Comparison of ENCODE assay signal across 1 cellular context in the genomic region with DNA sequence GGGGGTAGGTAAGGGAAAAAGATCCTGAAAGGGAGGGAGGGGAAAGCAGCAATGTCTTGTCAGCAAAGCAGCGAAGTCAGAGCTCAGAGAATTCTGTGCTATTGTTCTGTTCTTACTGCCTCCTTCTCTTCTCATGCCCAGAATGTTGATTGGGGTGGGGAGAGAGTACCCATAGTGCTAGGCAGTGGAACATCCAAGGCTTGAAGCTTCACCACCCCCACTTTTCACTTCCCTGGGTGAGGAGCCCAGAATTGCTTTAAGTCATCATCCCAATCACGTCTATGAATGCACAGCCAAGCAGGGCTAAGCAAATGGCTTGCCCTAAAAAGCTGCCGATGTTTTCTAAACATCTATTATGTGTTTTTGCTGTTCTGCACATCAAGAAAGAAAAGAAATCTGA.
TF ChIP-seq lines count a peak whose summit lies in the region.

No MANE protein-coding gene starts in this region.

TF ChIP-seq in IMR-90, 13 proteins besides CTCF, POLR2A, EP300 and RAD21 (continued from another document):
- TF ChIP-seq, protein P1, sequence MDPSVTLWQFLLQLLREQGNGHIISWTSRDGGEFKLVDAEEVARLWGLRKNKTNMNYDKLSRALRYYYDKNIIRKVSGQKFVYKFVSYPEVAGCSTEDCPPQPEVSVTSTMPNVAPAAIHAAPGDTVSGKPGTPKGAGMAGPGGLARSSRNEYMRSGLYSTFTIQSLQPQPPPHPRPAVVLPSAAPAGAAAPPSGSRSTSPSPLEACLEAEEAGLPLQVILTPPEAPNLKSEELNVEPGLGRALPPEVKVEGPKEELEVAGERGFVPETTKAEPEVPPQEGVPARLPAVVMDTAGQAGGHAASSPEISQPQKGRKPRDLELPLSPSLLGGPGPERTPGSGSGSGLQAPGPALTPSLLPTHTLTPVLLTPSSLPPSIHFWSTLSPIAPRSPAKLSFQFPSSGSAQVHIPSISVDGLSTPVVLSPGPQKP (IDR thresholded peaks at IDR 0.05; ENCODE audit: borderline replicate concordance, low read depth, low read length), result no peak
- TF ChIP-seq NFE2L2 (IDR thresholded peaks at IDR 0.05; ENCODE audit: low read depth, low read length) (no peak), BHLHE40 (IDR thresholded peaks at IDR 0.05; ENCODE audit: low read depth, low read length) (no peak)
- TF ChIP-seq, protein P2, sequence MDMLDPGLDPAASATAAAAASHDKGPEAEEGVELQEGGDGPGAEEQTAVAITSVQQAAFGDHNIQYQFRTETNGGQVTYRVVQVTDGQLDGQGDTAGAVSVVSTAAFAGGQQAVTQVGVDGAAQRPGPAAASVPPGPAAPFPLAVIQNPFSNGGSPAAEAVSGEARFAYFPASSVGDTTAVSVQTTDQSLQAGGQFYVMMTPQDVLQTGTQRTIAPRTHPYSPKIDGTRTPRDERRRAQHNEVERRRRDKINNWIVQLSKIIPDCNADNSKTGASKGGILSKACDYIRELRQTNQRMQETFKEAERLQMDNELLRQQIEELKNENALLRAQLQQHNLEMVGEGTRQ (IDR thresholded peaks at IDR 0.05; ENCODE audit: low read depth, low read length), result no peak
